Comparison of ENCODE assay signal across 8 cellular contexts in the genomic region with DNA sequence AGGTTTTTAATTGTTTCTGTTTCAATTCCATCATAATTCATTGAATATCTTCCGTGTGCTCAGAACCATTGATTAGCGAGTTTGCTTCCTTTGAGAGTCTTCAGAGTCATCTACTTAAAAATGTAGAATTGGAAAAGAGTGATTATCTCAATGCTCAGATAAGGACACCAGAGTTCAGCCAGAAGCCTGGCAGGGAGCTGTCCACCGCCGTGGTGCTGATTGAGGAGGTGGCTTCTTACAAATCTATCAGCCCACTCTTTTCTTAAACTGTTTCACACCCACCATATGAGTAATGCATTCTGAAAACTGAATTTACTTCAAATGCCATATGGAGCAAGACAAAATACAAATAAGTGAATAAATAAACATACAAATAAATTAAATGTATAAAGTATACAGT.
A peak's percentile ranks its signal among the peaks of the same experiment; 100 is the strongest.
DNase-seq lines count a peak whose midpoint lies in the region; ATAC-seq and TF ChIP-seq lines count a peak whose summit lies in the region.

No MANE protein-coding gene starts in this region.

- H3K36me3 ChIP-seq in heart left ventricle (peaks cover 0 to 33% (median 16%) of the 10 kb centered on the region in 9 donors), aorta (ENCODE audit: control insufficient read depth in 1 of 2, insufficient read depth in 2 of 2, low read length in 1 of 2) (peaks cover 0 to 4% of the 10 kb centered on the region in 2 donors)

- 27 to 35% (median 30%) methylated on average over 4 of the region's 4 CpGs for WGBS in heart left ventricle, 4 donors
- 36 to 37% methylated on average over 4 of the region's 4 CpGs for WGBS in aorta, 2 donors

- intact Hi-C loops in heart left ventricle (cut with DNase I) (loop anchor here in 1 of 10 donors (10.0 kb wide), 1 partner anchor 218 kb away; no protein-coding TSS in a partner anchor), cardiac septum (cut with DNase I) (no loop called here), aorta (cut with DNase I) (no loop called here)

- H3K9me3 Mint-ChIP-seq in activated naive CD8-positive, alpha-beta T cell treated with anti-CD3 and anti-CD28 coated beads for 36 hours, result peaks cover 2% of the 10 kb centered on the region

- no peak for TF ChIP-seq POLR2A in heart left ventricle (IDR thresholded peaks at IDR 0.05)

- H3K27me3 Mint-ChIP-seq in activated naive CD8-positive, alpha-beta T cell treated with anti-CD3 and anti-CD28 coated beads for 36 hours, result peaks cover 8% of the 10 kb centered on the region

- H3K27me3 ChIP-seq in heart left ventricle (no peaks in the 10 kb centered on the region), aorta (ENCODE audit: control insufficient read depth in 1 of 2, insufficient read depth in 2 of 2, low read length in 1 of 2) (no peaks in the 10 kb centered on the region)

- no peaks in the 10 kb centered on the region for H3K36me3 Mint-ChIP-seq in activated naive CD8-positive, alpha-beta T cell treated with anti-CD3 and anti-CD28 coated beads for 36 hours

- no peaks in the 10 kb centered on the region for H3K4me1 Mint-ChIP-seq in activated naive CD8-positive, alpha-beta T cell treated with anti-CD3 and anti-CD28 coated beads for 36 hours

- H3K4me3 Mint-ChIP-seq in activated naive CD8-positive, alpha-beta T cell treated with anti-CD3 and anti-CD28 coated beads for 36 hours, result no peak overlapping the region

- H3K9me3 ChIP-seq in heart left ventricle (no peaks in the 10 kb centered on the region), aorta (ENCODE audit: control insufficient read depth, low read length) (no peaks in the 10 kb centered on the region)

- TF ChIP-seq CTCF in heart left ventricle (IDR thresholded peaks at IDR 0.05), result no peak

- H3K27ac Mint-ChIP-seq in activated naive CD8-positive, alpha-beta T cell treated with anti-CD3 and anti-CD28 coated beads for 36 hours, result no peak overlapping the region

- DNase-seq in heart left ventricle (peak in 4 of 5 donors; percentile 37 to 55 (median 54)), cardiac septum (ENCODE audit: low spot score) (no peak), islet precursor cell (peak; percentile 82), aorta (peak; percentile 59 to 83)
- DNase-seq in activated naive CD8-positive, alpha-beta T cell treated with anti-CD3 and anti-CD28 coated beads for 36 hours, result peak; percentile 22

- ATAC-seq in heart left ventricle (no peak), aorta (ENCODE audit: low FRiP score) (no peak), GM18517 (IDR thresholded peaks at IDR 0.05; ENCODE audit: unreplicated experiment) (no peak), HG02678 (IDR thresholded peaks at IDR 0.05; ENCODE audit: unreplicated experiment) (no peak), HG03039 (IDR thresholded peaks at IDR 0.05; ENCODE audit: unreplicated experiment) (no peak)

- H3K4me1 ChIP-seq in heart left ventricle (peaks cover 0 to 6% (median 0%) of the 10 kb centered on the region in 12 donors), aorta (ENCODE audit: control insufficient read depth in 1 of 2, insufficient read depth in 2 of 2, low read length in 2 of 2) (no peaks in the 10 kb centered on the region)

- H3K27ac ChIP-seq in heart left ventricle, result no peak overlapping the region
- H3K27ac ChIP-seq in aorta (ENCODE audit: low read depth in 1 of 2, low read length in 2 of 2), result no peak overlapping the region

- no peak overlapping the region for H3K4me3 ChIP-seq in heart left ventricle
- H3K4me3 ChIP-seq in aorta (ENCODE audit: low read length in 2 of 2), result no peak overlapping the region
